1 cellular context compared by ENCODE assay signal in genomic region chr10:45061982-45062381, GRCh38.
TF ChIP-seq lines count a peak whose summit lies in the region.

No MANE protein-coding gene starts in this region.

TF ChIP-seq in K562, 482 proteins besides CTCF, POLR2A, EP300 and RAD21 (continued from another document and continues in another):
- TF ChIP-seq MGA (IDR thresholded peaks at IDR 0.05) (peak; percentile 47; the same call in 1 of the 2 replicates), FOXP1 (CRISPR knock-in tag; IDR thresholded peaks at IDR 0.05) (no peak), SNRNP70 (optimal IDR thresholded peaks at IDR 0.05; ENCODE audit: low read depth, low read length) (no peak), HLTF (IDR thresholded peaks at IDR 0.05) (no peak), MXD1 (CRISPR knock-in tag; IDR thresholded peaks at IDR 0.05; ENCODE audit: borderline replicate concordance, poor library complexity, severe bottlenecking) (no peak), TEAD4 (IDR thresholded peaks at IDR 0.05; ENCODE audit: low read length) (no peak), TEAD4 (CRISPR knock-in tag; IDR thresholded peaks at IDR 0.05; ENCODE audit: borderline replicate concordance) (no peak), LARP7 (IDR thresholded peaks at IDR 0.05) (no peak), CTCFL (IDR thresholded peaks at IDR 0.05; ENCODE audit: borderline replicate concordance, insufficient read depth, low read depth, low read length, poor library complexity, severe bottlenecking) (no peak), ZNF644 (tag; IDR thresholded peaks at IDR 0.05; ENCODE audit: low read depth) (no peak), MITF (IDR thresholded peaks at IDR 0.05) (no peak), CBFA2T3 (IDR thresholded peaks at IDR 0.05) (no peak), SRSF3 (IDR thresholded peaks at IDR 0.05; ENCODE audit: insufficient read depth, low read length) (no peak), RNF2 (IDR thresholded peaks at IDR 0.05) (no peak), ZNF512 (tag; IDR thresholded peaks at IDR 0.05) (no peak), NELFE (IDR thresholded peaks at IDR 0.05; ENCODE audit: insufficient read depth, insufficient read length) (no peak), E2F6 (IDR thresholded peaks at IDR 0.05; ENCODE audit: borderline replicate concordance in 1 of 2, extremely low read depth in 1 of 2, insufficient read depth in 1 of 2, insufficient read length in 1 of 2, low read depth in 1 of 2, low read length in 1 of 2, poor library complexity in 1 of 2, severe bottlenecking in 1 of 2) (peak in 1 of 2 experiments; percentile 49), TFAP4 (CRISPR knock-in tag; IDR thresholded peaks at IDR 0.05; ENCODE audit: borderline replicate concordance) (no peak), ZNF232 (CRISPR knock-in tag; IDR thresholded peaks at IDR 0.05) (no peak), PHF20 (IDR thresholded peaks at IDR 0.05; ENCODE audit: partially characterized antibody) (no peak), BRD9 (IDR thresholded peaks at IDR 0.05; ENCODE audit: low read depth, partially characterized antibody) (no peak), ZNF24 (IDR thresholded peaks at IDR 0.05) (no peak), USF1 (CRISPR knock-in tag; IDR thresholded peaks at IDR 0.05) (no peak), CEBPG (CRISPR knock-in tag; IDR thresholded peaks at IDR 0.05) (no peak), CEBPG (tag; conservative IDR thresholded peaks at IDR 0.05 in 1 of 2, IDR thresholded peaks at IDR 0.05 in 1 of 2) (no peak), ZNF143 (CRISPR knock-in tag; IDR thresholded peaks at IDR 0.05) (no peak), ZNF263 (CRISPR knock-in tag; IDR thresholded peaks at IDR 0.05; ENCODE audit: borderline replicate concordance) (no peak), THAP7 (CRISPR knock-in tag; IDR thresholded peaks at IDR 0.05) (no peak), ETV1 (tag; conservative IDR thresholded peaks at IDR 0.05; ENCODE audit: low read depth) (no peak), ATF3 (IDR thresholded peaks at IDR 0.05) (peak; percentile 86), ATF3 (CRISPR knock-in tag; conservative IDR thresholded peaks at IDR 0.05) (no peak), EGR1 (conservative IDR thresholded peaks at IDR 0.05) (no peak), JUNB (CRISPR knock-in tag; conservative IDR thresholded peaks at IDR 0.05) (peak; percentile 71), ZNF239 (CRISPR knock-in tag; IDR thresholded peaks at IDR 0.05) (no peak), TGIF2 (CRISPR knock-in tag; IDR thresholded peaks at IDR 0.05) (no peak), TCF15 (CRISPR knock-in tag; IDR thresholded peaks at IDR 0.05) (no peak), CHD1 (IDR thresholded peaks at IDR 0.05; ENCODE audit: low read length) (no peak)
